In genomic region chr1:6495041-6495441, GRCh38 we compare ENCODE assay signal across 1 cellular context.
TF ChIP-seq lines count a peak whose summit lies in the region.

No MANE protein-coding gene starts in this region.

TF ChIP-seq in HCT116, 20 proteins besides CTCF, POLR2A, EP300 and RAD21 (continued from another document):
- TF ChIP-seq REST (IDR thresholded peaks at IDR 0.05; ENCODE audit: low read depth) (no peak), MAX (IDR thresholded peaks at IDR 0.05) (no peak), TCF7L2 (IDR thresholded peaks at IDR 0.05; ENCODE audit: borderline replicate concordance, extremely low read depth, insufficient read depth, insufficient read length) (no peak), POLR2AphosphoS5 (IDR thresholded peaks at IDR 0.05; ENCODE audit: low read depth, low read length) (no peak)
